In genomic region chr7:135843214-135843613, GRCh38 we compare ENCODE assay signal across 8 cellular contexts.
DNase-seq lines count a peak whose midpoint lies in the region; ATAC-seq and TF ChIP-seq lines count a peak whose summit lies in the region.

No MANE protein-coding gene starts in this region.

- H3K4me3 ChIP-seq in brain microvascular endothelial cell (ENCODE audit: low read depth, low read length): no peak overlapping the region
- H3K4me3 ChIP-seq in esophagus squamous epithelium: no peak overlapping the region

- no peaks in the 10 kb centered on the region for H3K4me1 ChIP-seq in esophagus squamous epithelium

- TF ChIP-seq CTCF in brain microvascular endothelial cell (IDR thresholded peaks at IDR 0.05; ENCODE audit: low read depth, low read length, missing control alignments) (no peak), esophagus squamous epithelium (IDR thresholded peaks at IDR 0.05) (no peak)

- intact Hi-C loops in esophagus squamous epithelium (cut with DNase I): no loop called here

- WGBS in esophagus squamous epithelium, 2 donors: 71 to 84% methylated on average over 3 to 4 of the region's 4 CpGs

- H3K27ac ChIP-seq in brain microvascular endothelial cell (no peak overlapping the region), esophagus squamous epithelium (no peak overlapping the region)

- DNase-seq in CD1c-positive myeloid dendritic cell (ENCODE audit: extremely low spot score): peak; percentile 42
- DNase-seq in inferior parietal cortex (ENCODE audit: extremely low spot score): no peak
- DNase-seq in SW480 (ENCODE audit: low spot score): no peak
- DNase-seq in brain microvascular endothelial cell: no peak
- DNase-seq in esophagus squamous epithelium (lab: John Stamatoyannopoulos, UW): no peak

- in situ Hi-C loops in brain microvascular endothelial cell (cut with HindIII; ENCODE audit: low pct_ligation_motif_present, low sequenced_read_pairs): loop anchor here (25.0 kb wide), 1 partner anchor 169 kb away; no protein-coding TSS in a partner anchor

- no peaks in the 10 kb centered on the region for H3K9me3 ChIP-seq in esophagus squamous epithelium

- TF ChIP-seq POLR2A in esophagus squamous epithelium (IDR thresholded peaks at IDR 0.05): no peak

- H3K36me3 ChIP-seq in brain microvascular endothelial cell (replicated peaks): no peaks in the 10 kb centered on the region
- no peaks in the 10 kb centered on the region for H3K36me3 ChIP-seq in esophagus squamous epithelium

- peak; percentile 93 for ATAC-seq in GM19328 (IDR thresholded peaks at IDR 0.05; ENCODE audit: unreplicated experiment)
- peak; percentile 98 for ATAC-seq in HG02840 (IDR thresholded peaks at IDR 0.05; ENCODE audit: low FRiP score, unreplicated experiment)
- peak; percentile 90 for ATAC-seq in HG03575 (IDR thresholded peaks at IDR 0.05; ENCODE audit: extremely low read depth, insufficient number of reproducible peaks, low FRiP score, unreplicated experiment)

- H3K27me3 ChIP-seq in brain microvascular endothelial cell (replicated peaks) (no peaks in the 10 kb centered on the region), esophagus squamous epithelium (no peaks in the 10 kb centered on the region)
